Comparison of ENCODE assay signal across 9 cellular contexts in genomic region chr2:225668606-225669266, GRCh38.
A peak's percentile ranks its signal among the peaks of the same experiment; 100 is the strongest.
DNase-seq lines count a peak whose midpoint lies in the region; ATAC-seq, FAIRE-seq and TF ChIP-seq lines count a peak whose summit lies in the region.
"Had no signal": no experiment of that assay in that cellular context is flagged by ENCODE, and none has a peak within 500 bp of the region (broad histone marks: within the 10 kb centered on the region; RNA-seq: fewer than 3 reads in every experiment).

No MANE protein-coding gene starts in this region.

- ATAC-seq in GM21737 (IDR thresholded peaks at IDR 0.05; ENCODE audit: unreplicated experiment) (peak; percentile 85), lower lobe of right lung (peak in 1 of 2 donors; percentile 56)

- no peaks in the 10 kb centered on the region for H4K20me1 ChIP-seq in OCI-LY1 (ENCODE audit: insufficient read depth, low read length)

- no peaks in the 10 kb centered on the region for H3K9me3 ChIP-seq in OCI-LY1 (ENCODE audit: low read length)
- no peaks in the 10 kb centered on the region for H3K9me3 ChIP-seq in lower lobe of right lung
- H3K9me3 ChIP-seq: neutrophil had no signal

- peak; percentile 30 for FAIRE-seq in A204.1 (lab: Jason Lieb, UNC)
- peak; percentile 80 for FAIRE-seq in HTR-8/SVneo (lab: Jason Lieb, UNC)

- no peak overlapping the region for H3K4me3 ChIP-seq in OCI-LY1 (ENCODE audit: low read depth, low read length, poor library complexity, severe bottlenecking)
- no peak overlapping the region for H3K4me3 ChIP-seq in lower lobe of right lung

- H2AFZ ChIP-seq in OCI-LY1 (ENCODE audit: low read length) = no peak overlapping the region

- no peak overlapping the region for H3K4me2 ChIP-seq in OCI-LY1 (ENCODE audit: low read length)

- DNase-seq in ELR (ENCODE audit: low read depth) = peak; percentile 80
- DNase-seq in HTR-8/SVneo (ENCODE audit: insufficient read length, low spot score) = peak; percentile 49
- peak; percentile 49 for DNase-seq in cerebellum (ENCODE audit: low spot score)
- DNase-seq in lower lobe of right lung = no peak
- DNase-seq in islet precursor cell = no peak

- no peaks in the 10 kb centered on the region for H3K36me3 ChIP-seq in OCI-LY1 (ENCODE audit: insufficient read depth, low read length)
- no peaks in the 10 kb centered on the region for H3K36me3 ChIP-seq in lower lobe of right lung
- H3K36me3 ChIP-seq: neutrophil had no signal

- H3K79me2 ChIP-seq in OCI-LY1 (ENCODE audit: insufficient read depth, low read length) = no peaks in the 10 kb centered on the region

- H3K27me3 ChIP-seq in OCI-LY1 (ENCODE audit: insufficient read depth, low read length) (no peaks in the 10 kb centered on the region), lower lobe of right lung (ENCODE audit: low read depth) (no peaks in the 10 kb centered on the region)
- H3K27me3 ChIP-seq: neutrophil had no signal

- H3K9ac ChIP-seq in OCI-LY1 (ENCODE audit: low read length) = no peak overlapping the region

- TF ChIP-seq CTCF in OCI-LY1 (IDR thresholded peaks at IDR 0.05; ENCODE audit: low read length) (peak; percentile 73), lower lobe of right lung (IDR thresholded peaks at IDR 0.05) (peak; percentile 62)

- H3K4me1 ChIP-seq in OCI-LY1 (ENCODE audit: insufficient read depth, low read length, severe bottlenecking) (no peaks in the 10 kb centered on the region), lower lobe of right lung (no peaks in the 10 kb centered on the region)

- H3F3A ChIP-seq in OCI-LY1 (ENCODE audit: insufficient read depth, low read length) = no peaks in the 10 kb centered on the region

- H3K27ac ChIP-seq in OCI-LY1 (ENCODE audit: low read depth, low read length, poor library complexity, severe bottlenecking) (no peak overlapping the region), lower lobe of right lung (no peak overlapping the region)
- H3K27ac ChIP-seq: neutrophil had no signal

- H3K9me2 ChIP-seq in OCI-LY1 (ENCODE audit: low read depth, low read length) = no peaks in the 10 kb centered on the region

- intact Hi-C loops in lower lobe of right lung (cut with DNase I) = loop anchor here (10.0 kb wide), 1 partner anchor 1316 kb away; no protein-coding TSS in a partner anchor

Comparison
In these comparisons a context has a peak if more than half of its experiments do, and no peak if none do; other contexts are left out.
1. DNase-seq: peak in ELR (single experiment), HTR-8/SVneo (single experiment) and cerebellum (single experiment); none in lower lobe of right lung (single experiment) and islet precursor cell (single experiment).